ENCODE assay signal across 8 cellular contexts in genomic region chr5:75717082-75717922, GRCh38. TPM values are rescaled to one million over a fixed set of nuclear protein-coding genes. Genes with fewer than 3 reads are reported as not detected.
DNase-seq lines count a peak whose midpoint lies in the region; ATAC-seq and TF ChIP-seq lines count a peak whose summit lies in the region.

TSS of gene POC5 (minus strand) at chr5:75717437. CDS start at chr5:75712937, 4,500 bp downstream.

- TF ChIP-seq EP300 in esophagus muscularis mucosa (IDR thresholded peaks at IDR 0.05) = no peak

- intact Hi-C loops in esophagus muscularis mucosa (cut with DNase I) = no loop called here

- H4K20me1 ChIP-seq in Karpas-422 (ENCODE audit: insufficient read depth, low read depth, low read length) = no peaks in the 10 kb centered on the region

- WGBS in esophagus muscularis mucosa = 11% methylated on average over 44 of the region's 51 CpGs

- H3K9me2 ChIP-seq in Karpas-422 (replicated peaks; ENCODE audit: insufficient read depth, low read length) = no peaks in the 10 kb centered on the region

- peak; percentile 91 for ATAC-seq in GM21825 (IDR thresholded peaks at IDR 0.05; ENCODE audit: unreplicated experiment)

- peak within 1 kb of the TSS; percentile 90 for H3K27ac ChIP-seq in Karpas-422 (ENCODE audit: low read length)
- peak within 1 kb of the TSS; percentile 80 to 93 (median 86) for H3K27ac ChIP-seq in esophagus muscularis mucosa (replicated peaks in 1 of 4)
- H3K27ac ChIP-seq in muscle layer of duodenum (ENCODE audit: low read length) = peak within 1 kb of the TSS; percentile 91

- TF ChIP-seq CTCF in esophagus muscularis mucosa (IDR thresholded peaks at IDR 0.05) = no peak

- no peaks in the 10 kb centered on the region for H3K9me3 ChIP-seq in Karpas-422 (ENCODE audit: low read length)
- no peaks in the 10 kb centered on the region for H3K9me3 ChIP-seq in esophagus muscularis mucosa
- no peaks in the 10 kb centered on the region for H3K9me3 ChIP-seq in muscle layer of duodenum (ENCODE audit: control insufficient read depth in 1 of 2, low read length in 2 of 2)

- TF ChIP-seq POLR2A in esophagus muscularis mucosa (IDR thresholded peaks at IDR 0.05; ENCODE audit: low read depth) = no peak

- H3K27me3 ChIP-seq in Karpas-422 (ENCODE audit: low read length) = no peaks in the 10 kb centered on the region
- no peaks in the 10 kb centered on the region for H3K27me3 ChIP-seq in esophagus muscularis mucosa
- no peaks in the 10 kb centered on the region for H3K27me3 ChIP-seq in muscle layer of duodenum (ENCODE audit: low read depth, low read length)

- H3K4me2 ChIP-seq in Karpas-422 (ENCODE audit: low read depth, low read length, poor library complexity, severe bottlenecking) = peak within 1 kb of the TSS; percentile 79

- peak within 1 kb of the TSS; percentile 94 for H3K9ac ChIP-seq in Karpas-422 (ENCODE audit: low read length)

- peaks cover 45% of the 10 kb centered on the region for H3K79me2 ChIP-seq in Karpas-422 (ENCODE audit: low read length)

- DNase-seq in DMS79 treated with DMSO at 0.1 percent for 48 hours (lab: John Stamatoyannopoulos, UW) (peak; percentile 87), Karpas-422 (peak; percentile 99), RKO (ENCODE audit: low spot score) (peak; percentile 97), activated T-helper 1 cell treated with Interleukin-2 at 50 U/mL for 16 hours (ENCODE audit: low read depth) (peak; percentile 95), esophagus muscularis mucosa (ENCODE audit: extremely low spot score) (peak; percentile 100)
- peak; percentile 95 to 97 for DNase-seq in stimulated activated CD8-positive, alpha-beta memory T cell treated with anti-CD3 and anti-CD28 coated beads, Interleukin-7, amount 100 ng/mL, for 4 hours (ENCODE audit: low read depth in 2 of 2)

- H2AFZ ChIP-seq in Karpas-422 (ENCODE audit: low read length) = peak within 1 kb of the TSS; percentile 98

- H3K4me3 ChIP-seq in Karpas-422 (ENCODE audit: low read length) (peak within 1 kb of the TSS; percentile 95), esophagus muscularis mucosa (peak within 1 kb of the TSS; percentile 76 to 88 (median 81)), muscle layer of duodenum (ENCODE audit: low read depth in 1 of 2, low read length in 2 of 2) (peak within 1 kb of the TSS; percentile 91 to 99)

- H3K4me1 ChIP-seq in Karpas-422 (ENCODE audit: low read length) = peaks cover 13% of the 10 kb centered on the region
- peaks cover 11 to 18% (median 16%) of the 10 kb centered on the region in 4 donors for H3K4me1 ChIP-seq in esophagus muscularis mucosa
- peaks cover 0 to 14% of the 10 kb centered on the region in 2 donors for H3K4me1 ChIP-seq in muscle layer of duodenum (ENCODE audit: control insufficient read depth in 1 of 2, insufficient read depth in 2 of 2, low read length in 2 of 2)

- H3K36me3 ChIP-seq in Karpas-422 (ENCODE audit: insufficient read depth, low read length) (peaks cover 10% of the 10 kb centered on the region), esophagus muscularis mucosa (peaks cover 0 to 4% (median 2%) of the 10 kb centered on the region in 4 donors), muscle layer of duodenum (ENCODE audit: control insufficient read depth in 1 of 2, insufficient read depth in 2 of 2, low read length in 2 of 2) (peaks cover 0 to 4% of the 10 kb centered on the region in 2 donors)

RNA-seq across cellular contexts. Expression of gene POC5, which starts in this region (rescaled TPM):
- total RNA-seq in Karpas-422 (2014; rRNA removed; shearing (Covaris generic); ENCODE audit: low replicate concordance) = 17.8 and 48.0 TPM in 2 replicates
- 10 to 100 TPM in 1 of 4 donors, 1 to 10 TPM in 3; 6.0 to 13.7 (median 8.0) TPM for total RNA-seq in esophagus muscularis mucosa

Comparison
In these comparisons a context has a peak if more than half of its experiments do, and no peak if none do; other contexts are left out.
1. Peak in every context shown above with its lines: DNase-seq, ATAC-seq, H3K4me3 ChIP-seq and H3K27ac ChIP-seq.